ENCODE assay signal across 8 cellular contexts in the genomic region with DNA sequence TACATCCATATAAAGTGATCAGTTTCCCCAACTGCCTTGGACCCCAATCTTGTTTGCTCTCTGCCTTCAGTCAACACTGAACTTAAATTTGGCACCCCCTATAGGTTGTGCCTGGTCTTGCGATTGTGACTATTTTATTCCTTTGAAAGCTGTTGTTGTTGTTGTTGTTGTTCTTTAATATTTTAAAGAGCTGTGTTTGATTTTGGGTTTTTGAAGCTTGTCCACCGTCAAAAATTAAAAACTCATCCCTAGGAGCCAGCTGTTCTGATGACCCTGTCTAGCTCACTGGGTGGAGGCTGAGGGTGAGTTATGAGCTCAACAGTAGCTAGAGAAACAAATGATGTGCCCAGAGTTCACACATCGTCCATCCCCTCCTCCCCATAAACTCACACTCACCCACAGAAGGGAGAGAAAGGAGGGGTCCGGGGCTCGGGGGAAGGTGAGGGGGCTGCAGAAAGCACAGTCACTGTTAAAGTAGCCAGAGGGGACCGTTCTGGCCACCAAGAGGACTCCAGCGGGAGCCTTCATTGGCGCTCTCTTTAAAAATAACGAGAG. TPM values are rescaled to one million over a fixed set of nuclear protein-coding genes. Genes with fewer than 3 reads are reported as not detected.
DNase-seq lines count a peak whose midpoint lies in the region; ATAC-seq, FAIRE-seq and TF ChIP-seq lines count a peak whose summit lies in the region.
"Had no signal": no experiment of that assay in that cellular context is flagged by ENCODE, and none has a peak within 500 bp of the region (broad histone marks: within the 10 kb centered on the region; RNA-seq: fewer than 3 reads in every experiment).

No MANE protein-coding gene starts in this region.

- peak; percentile 33; the same call in 1 of the 2 replicates for TF ChIP-seq CTCF in GM12874 (IDR thresholded peaks at IDR 0.05; ENCODE audit: insufficient read depth, low read depth, low read length)

- DNase-seq in NCI-H146 (lab: John Stamatoyannopoulos, UW): peak; percentile 34
- peak; percentile 50 for DNase-seq in dermis blood vessel endothelial cell
- DNase-seq in skeletal muscle cell (ENCODE audit: low read depth): no peak
- DNase-seq in GM12892 (ENCODE audit: insufficient read length): no peak
- no peak for DNase-seq in mesenteric fat pad (ENCODE audit: low spot score)

- no peak for FAIRE-seq in GM12892 (lab: Jason Lieb, UNC)
- FAIRE-seq: colon had no signal

- ATAC-seq in HG03354 (IDR thresholded peaks at IDR 0.05; ENCODE audit: poor library complexity, severe bottlenecking, unreplicated experiment): no peak

- peak overlapping the region; percentile 57 for H3K4me3 ChIP-seq in skeletal muscle cell (ENCODE audit: low read depth, low read length)

- no peak for TF ChIP-seq POLR2A in GM12892 (IDR thresholded peaks at IDR 0.05; ENCODE audit: low read depth, low read length)

RNA-seq across cellular contexts. Expression of gene SIM1, which starts 4.0 kb away (rescaled TPM):
- 0.09 and 0.17 TPM in 2 replicates for total RNA-seq in dermis blood vessel endothelial cell
- polyA plus RNA-seq in GM12892 (2012; ENCODE audit: missing spikeins): not detected
- not detected for total RNA-seq in mesenteric fat pad

Comparison
In these comparisons a context has a peak if more than half of its experiments do, and no peak if none do; other contexts are left out.
1. DNase-seq: peak in NCI-H146 (single experiment) and dermis blood vessel endothelial cell (single experiment); none in skeletal muscle cell (single experiment), GM12892 (single experiment) and mesenteric fat pad (single experiment).